Comparison of ENCODE assay signal across 8 cellular contexts in the genomic region with DNA sequence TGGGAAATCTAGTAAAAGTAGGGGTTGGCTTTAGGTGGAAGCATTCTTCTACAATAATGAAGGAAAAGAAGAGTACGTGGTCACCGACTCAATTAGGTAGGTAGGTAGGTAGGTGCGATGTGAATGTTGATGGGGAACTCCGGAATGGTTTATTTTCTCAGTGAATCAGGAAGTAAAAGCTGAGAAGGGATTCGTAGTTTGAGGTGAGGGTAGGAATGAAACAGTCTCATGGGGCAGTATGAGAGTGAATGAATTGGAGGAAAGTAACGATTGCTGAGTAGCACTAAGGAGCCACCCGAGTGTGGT. TPM values are rescaled to one million over a fixed set of nuclear protein-coding genes. Genes with fewer than 3 reads are reported as not detected.
A peak's percentile ranks its signal among the peaks of the same experiment; 100 is the strongest.
DNase-seq lines count a peak whose midpoint lies in the region; ATAC-seq and TF ChIP-seq lines count a peak whose summit lies in the region.

No MANE protein-coding gene starts in this region.

- DNase-seq in Peyer's patch (no peak), right cardiac atrium (no peak), spleen (no peak), GM13977 (ENCODE audit: low spot score) (no peak), NCI-H446 treated with DMSO at 0.1 percent for 48 hours (lab: John Stamatoyannopoulos, UW) (no peak), GM19240 (ENCODE audit: insufficient read length, low spot score) (no peak)

- in situ Hi-C loops in GM13977 (cut with MboI; ENCODE audit: low pct_unique_long_range_greater_than_20kb, low sequenced_read_pairs, unreplicated experiment) = no loop called here

- H3K9me3 ChIP-seq in Peyer's patch (no peaks in the 10 kb centered on the region), right cardiac atrium (ENCODE audit: control insufficient read depth, low read length) (no peaks in the 10 kb centered on the region), spleen (no peaks in the 10 kb centered on the region)

- no peak for TF ChIP-seq CTCF in Peyer's patch (IDR thresholded peaks at IDR 0.05)
- no peak for TF ChIP-seq CTCF in spleen (IDR thresholded peaks at IDR 0.05 in 8 of 11, conservative IDR thresholded peaks at IDR 0.05 in 3 of 11)
- TF ChIP-seq CTCF in GM13977 (IDR thresholded peaks at IDR 0.05; ENCODE audit: extremely low read depth, insufficient read depth, missing control alignments) = no peak

- no peaks in the 10 kb centered on the region for H3K27me3 ChIP-seq in Peyer's patch
- no peaks in the 10 kb centered on the region for H3K27me3 ChIP-seq in right cardiac atrium (ENCODE audit: control insufficient read depth, insufficient read depth)
- H3K27me3 ChIP-seq in spleen (replicated peaks in 1 of 7) = no peaks in the 10 kb centered on the region

- peak overlapping the region; percentile 81 to 89 (median 86) for H3K27ac ChIP-seq in Peyer's patch
- H3K27ac ChIP-seq in right cardiac atrium (ENCODE audit: low read length) = peak overlapping the region; percentile 49
- peak overlapping the region; percentile 71 to 94 (median 88) for H3K27ac ChIP-seq in spleen

- intact Hi-C loops in right cardiac atrium (cut with DNase I) = no loop called here
- intact Hi-C loops in spleen (cut with DNase I; ENCODE audit: low total_unique reads) = no loop called here

- TF ChIP-seq POLR2A in Peyer's patch (IDR thresholded peaks at IDR 0.05) (no peak), spleen (IDR thresholded peaks at IDR 0.05) (no peak)

- peak overlapping the region; percentile 28 to 48 (median 38) for H3K4me3 ChIP-seq in Peyer's patch
- no peak overlapping the region for H3K4me3 ChIP-seq in right cardiac atrium (ENCODE audit: low read length)
- peak overlapping the region in 6 of 8 donors; percentile 4 to 63 (median 39) for H3K4me3 ChIP-seq in spleen

- 2% methylated on average over 7 of the region's 7 CpGs for WGBS in right cardiac atrium
- WGBS in spleen, 5 donors = 0 to 2% (median 1%) methylated on average over 7 of the region's 7 CpGs

- ATAC-seq in GM19467 (IDR thresholded peaks at IDR 0.05; ENCODE audit: unreplicated experiment) (peak; percentile 4), right cardiac atrium (no peak), HG02870 (IDR thresholded peaks at IDR 0.05; ENCODE audit: unreplicated experiment) (no peak)

- H3K36me3 ChIP-seq in Peyer's patch (peaks cover 0 to 41% (median 0%) of the 10 kb centered on the region in 3 donors), spleen (peaks cover 0 to 42% (median 39%) of the 10 kb centered on the region in 6 donors)

- H3K4me1 ChIP-seq in Peyer's patch = peaks cover 0 to 19% (median 1%) of the 10 kb centered on the region in 4 donors
- H3K4me1 ChIP-seq in right cardiac atrium (ENCODE audit: control insufficient read depth, insufficient read depth, low read length) = no peaks in the 10 kb centered on the region
- peaks cover 14 to 57% (median 27%) of the 10 kb centered on the region in 6 donors for H3K4me1 ChIP-seq in spleen

RNA-seq across cellular contexts. Expression of gene PER1, which starts 13.9 kb away (rescaled TPM):
- total RNA-seq in Peyer's patch (100 to 1,000 TPM in 3 of 4 donors, 10 to 100 TPM in 1; 67.6 to 143 (median 119) TPM), right cardiac atrium (100 to 1,000 TPM in 3 of 4 donors, 10 to 100 TPM in 1; 96.2 to 150 (median 124) TPM), spleen (100 to 1,000 TPM in 2 of 7 donors, 10 to 100 TPM in 5; 68.0 to 213 (median 73.5) TPM)
- polyA plus RNA-seq in right cardiac atrium (110 TPM), spleen (10 to 100 TPM; 12.6 to 83.0 (median 17.5) TPM)

RNA-seq across cellular contexts. Expression of gene HES7, which starts 14.4 kb away (rescaled TPM):
- total RNA-seq in Peyer's patch (not detected), right cardiac atrium (under 1 TPM; 0.62 to 0.76 (median 0.73) TPM), spleen (under 1 TPM in 2 of 7 donors, not detected in 5; 0.41 to 0.67 TPM)
- polyA plus RNA-seq in right cardiac atrium (0.25 TPM), spleen (under 1 TPM; 0.04 to 0.53 (median 0.32) TPM)

RNA-seq across cellular contexts. Expression of gene ALOXE3, which starts 20.0 kb away (rescaled TPM):
- total RNA-seq in Peyer's patch (not detected), right cardiac atrium (not detected), spleen (not detected)
- polyA plus RNA-seq in right cardiac atrium (not detected), spleen (under 1 TPM in 1 of 3 donors, not detected in 2; 0.03 TPM)

RNA-seq across cellular contexts. Expression of gene VAMP2, which starts 24.4 kb away (rescaled TPM):
- total RNA-seq in Peyer's patch = 10 to 100 TPM; 10.7 to 40.2 (median 32.4) TPM
- 10 to 100 TPM; 68.7 to 74.9 (median 71.8) TPM for total RNA-seq in right cardiac atrium
- polyA plus RNA-seq in right cardiac atrium = 50.2 TPM
- total RNA-seq in spleen = 10 to 100 TPM; 37.5 to 94.8 (median 65.7) TPM
- 10 to 100 TPM; 38.7 to 57.8 (median 38.8) TPM for polyA plus RNA-seq in spleen

RNA-seq across cellular contexts. Expression of gene TMEM107, which starts 37.9 kb away (rescaled TPM):
- total RNA-seq in Peyer's patch (10 to 100 TPM in 3 of 4 donors, 1 to 10 TPM in 1; 6.5 to 27.2 (median 16.4) TPM), right cardiac atrium (10 to 100 TPM in 2 of 4 donors, 1 to 10 TPM in 2; 7.1 to 11.4 (median 9.2) TPM), spleen (10 to 100 TPM; 13.0 to 42.2 (median 22.4) TPM)
- polyA plus RNA-seq in right cardiac atrium (7.2 TPM), spleen (10 to 100 TPM in 2 of 3 donors, 1 to 10 TPM in 1; 8.1 to 14.0 (median 11.9) TPM)
